ENCODE assay signal across 1 cellular context in genomic region chr2:20822535-20823490, GRCh38.
A peak's percentile ranks its signal among the peaks of the same experiment; 100 is the strongest.
TF ChIP-seq lines count a peak whose summit lies in the region.

TSS of gene LDAH (minus strand) at chr2:20823101. CDS start at chr2:20801463, 21,638 bp downstream.

TF ChIP-seq in HepG2, 621 proteins besides CTCF, POLR2A, EP300 and RAD21 (continued from another document and continues in another):
- TF ChIP-seq MLXIP (CRISPR knock-in tag; IDR thresholded peaks at IDR 0.05; ENCODE audit: borderline replicate concordance) (no peak; the same call in 1 of the 2 replicates), ZBTB4 (CRISPR knock-in tag; IDR thresholded peaks at IDR 0.05; ENCODE audit: borderline replicate concordance) (peak; percentile 80; the same call in 1 of the 2 replicates), ZNF503 (CRISPR knock-in tag; IDR thresholded peaks at IDR 0.05) (peak; percentile 67), ZNF773 (CRISPR knock-in tag; IDR thresholded peaks at IDR 0.05; ENCODE audit: borderline replicate concordance) (peak; percentile 82; the same call in 1 of the 2 replicates), JARID2 (CRISPR knock-in tag; IDR thresholded peaks at IDR 0.05; ENCODE audit: insufficient replicate concordance) (peak; percentile 70), ZNF777 (CRISPR knock-in tag; IDR thresholded peaks at IDR 0.05) (peak; percentile 68; the same call in 1 of the 2 replicates), KAT2B (IDR thresholded peaks at IDR 0.05; ENCODE audit: borderline replicate concordance, low read depth, low read length) (no peak), ZUFSP (CRISPR knock-in tag; IDR thresholded peaks at IDR 0.05; ENCODE audit: borderline replicate concordance) (no peak), ZNF687 (CRISPR knock-in tag; IDR thresholded peaks at IDR 0.05) (peak; percentile 98), GFI1 (CRISPR knock-in tag; IDR thresholded peaks at IDR 0.05; ENCODE audit: borderline replicate concordance) (peak; percentile 80; the same call in 1 of the 2 replicates), ZFY (CRISPR knock-in tag; IDR thresholded peaks at IDR 0.05) (peak; percentile 98), TFDP1 (CRISPR knock-in tag; IDR thresholded peaks at IDR 0.05; ENCODE audit: borderline replicate concordance) (peak; percentile 91; the same call in 1 of the 2 replicates), ZNF292 (CRISPR knock-in tag; IDR thresholded peaks at IDR 0.05; ENCODE audit: borderline replicate concordance, low read depth) (peak; percentile 94), PRPF4 (IDR thresholded peaks at IDR 0.05; ENCODE audit: low read depth, low read length, poor library complexity, severe bottlenecking) (no peak), UBTF (CRISPR knock-in tag; IDR thresholded peaks at IDR 0.05) (peak; percentile 90), SSRP1 (CRISPR knock-in tag; IDR thresholded peaks at IDR 0.05) (peak; percentile 84; the same call in 1 of the 2 replicates), ZFP90 (CRISPR knock-in tag; IDR thresholded peaks at IDR 0.05; ENCODE audit: borderline replicate concordance) (peak; percentile 81), RBFOX2 (IDR thresholded peaks at IDR 0.05; ENCODE audit: low read depth, low read length) (peak; percentile 96), ZNF253 (CRISPR knock-in tag; IDR thresholded peaks at IDR 0.05; ENCODE audit: borderline replicate concordance) (no peak; the same call in 1 of the 2 replicates), MED1 (CRISPR knock-in tag; IDR thresholded peaks at IDR 0.05) (peak; percentile 85), FOXA1 (IDR thresholded peaks at IDR 0.05) (no peak), FOXA1 (CRISPR knock-in tag; IDR thresholded peaks at IDR 0.05) (peak; percentile 58), ARNT (IDR thresholded peaks at IDR 0.05) (no peak), BORCS8-MEF2B (CRISPR knock-in tag; IDR thresholded peaks at IDR 0.05) (peak; percentile 81; the same call in 1 of the 2 replicates), ZNF879 (CRISPR knock-in tag; IDR thresholded peaks at IDR 0.05) (no peak), MBNL3 (CRISPR knock-in tag; conservative IDR thresholded peaks at IDR 0.05) (no peak), SALL2 (CRISPR knock-in tag; IDR thresholded peaks at IDR 0.05) (peak; percentile 87; the same call in 1 of the 2 replicates), GATAD1 (CRISPR knock-in tag; IDR thresholded peaks at IDR 0.05) (peak; percentile 100), ZNF138 (CRISPR knock-in tag; IDR thresholded peaks at IDR 0.05; ENCODE audit: low read depth) (peak; percentile 96), ZNF546 (CRISPR knock-in tag; conservative IDR thresholded peaks at IDR 0.05) (peak; percentile 35; the same call in 1 of the 2 replicates), NR2C2 (CRISPR knock-in tag; IDR thresholded peaks at IDR 0.05; ENCODE audit: borderline replicate concordance) (peak; percentile 96), ZNF737 (CRISPR knock-in tag; IDR thresholded peaks at IDR 0.05; ENCODE audit: borderline replicate concordance) (no peak), FOXC1 (CRISPR knock-in tag; IDR thresholded peaks at IDR 0.05; ENCODE audit: borderline replicate concordance) (peak; percentile 76), CAMTA2 (CRISPR knock-in tag; IDR thresholded peaks at IDR 0.05; ENCODE audit: borderline replicate concordance) (peak; percentile 74; the same call in 1 of the 2 replicates), SMYD3 (CRISPR knock-in tag; IDR thresholded peaks at IDR 0.05) (no peak), ZNF224 (CRISPR knock-in tag; IDR thresholded peaks at IDR 0.05) (peak; percentile 53; the same call in 1 of the 2 replicates), FOXK2 (IDR thresholded peaks at IDR 0.05) (no peak), ZNF251 (CRISPR knock-in tag; IDR thresholded peaks at IDR 0.05) (0 out of 2 replicates have a peak, but pooled peaks have one; percentile 65), KDM5B (CRISPR knock-in tag; IDR thresholded peaks at IDR 0.05; ENCODE audit: borderline replicate concordance) (peak; percentile 94; the same call in 1 of the 2 replicates), ZNF431 (CRISPR knock-in tag; IDR thresholded peaks at IDR 0.05; ENCODE audit: borderline replicate concordance, low read depth) (no peak; the same call in 1 of the 2 replicates), ZNF24 (IDR thresholded peaks at IDR 0.05) (peak; percentile 53; the same call in 1 of the 2 replicates), TARDBP (CRISPR knock-in tag; IDR thresholded peaks at IDR 0.05) (peak; percentile 96), ATRX (CRISPR knock-in tag; IDR thresholded peaks at IDR 0.05; ENCODE audit: borderline replicate concordance) (no peak), AKAP8 (CRISPR knock-in tag; IDR thresholded peaks at IDR 0.05) (0 out of 2 replicates have a peak, but pooled peaks have one; percentile 35), CENPX (CRISPR knock-in tag; IDR thresholded peaks at IDR 0.05) (no peak)
